Comparison of ENCODE assay signal across 8 cellular contexts in genomic region chr11:47257518-47258316, GRCh38.
DNase-seq lines count a peak whose midpoint lies in the region; ATAC-seq and TF ChIP-seq lines count a peak whose summit lies in the region.

NR1H3 (plus strand) TSS chr11:47257996; CDS start chr11:47259217, 1,221 bp downstream.

- H3K9me3 Mint-ChIP-seq in stimulated activated naive CD8-positive, alpha-beta T cell treated with anti-CD3 and anti-CD28 coated beads, Interleukin-15, Interleukin-2, amounts not matched to agents 100 ng/mL and 50 ng/mL, for 24 hours, result no peaks in the 10 kb centered on the region

- H3K27me3 ChIP-seq in effector memory CD4-positive, alpha-beta T cell (replicated peaks; ENCODE audit: control insufficient read depth, insufficient read depth, low read length, poor library complexity, severe bottlenecking), result no peaks in the 10 kb centered on the region

- no peaks in the 10 kb centered on the region for H3K36me3 ChIP-seq in effector memory CD4-positive, alpha-beta T cell (ENCODE audit: control insufficient read depth, insufficient read depth, low read length)

- H3K4me1 Mint-ChIP-seq in stimulated activated naive CD8-positive, alpha-beta T cell treated with anti-CD3 and anti-CD28 coated beads, Interleukin-15, Interleukin-2, amounts not matched to agents 100 ng/mL and 50 ng/mL, for 24 hours (ENCODE audit: low read depth), result peaks cover 14% of the 10 kb centered on the region

- no peak for DNase-seq in GM12864 (ENCODE audit: low read depth)
- peak; percentile 12 to 27 for DNase-seq in NOMO-1 (lab: John Stamatoyannopoulos, UW; ENCODE audit: unreplicated experiment in 2 of 2)
- peak; percentile 60 for DNase-seq in cerebellar cortex (ENCODE audit: low spot score)
- peak; percentile 43 for DNase-seq in kidney tubule cell (ENCODE audit: low spot score)
- DNase-seq in effector memory CD4-positive, alpha-beta T cell, result no peak

- H3K9me3 ChIP-seq in effector memory CD4-positive, alpha-beta T cell (ENCODE audit: control insufficient read depth, low read length), result no peaks in the 10 kb centered on the region

- H3K27ac Mint-ChIP-seq in stimulated activated naive CD8-positive, alpha-beta T cell treated with anti-CD3 and anti-CD28 coated beads, Interleukin-15, Interleukin-2, amounts not matched to agents 100 ng/mL and 50 ng/mL, for 24 hours, result peak within 1 kb of the TSS; percentile 28

- no peaks in the 10 kb centered on the region for H3K36me3 Mint-ChIP-seq in stimulated activated naive CD8-positive, alpha-beta T cell treated with anti-CD3 and anti-CD28 coated beads, Interleukin-15, Interleukin-2, amounts not matched to agents 100 ng/mL and 50 ng/mL, for 24 hours (ENCODE audit: low read depth)

- H3K27ac ChIP-seq in effector memory CD4-positive, alpha-beta T cell (ENCODE audit: insufficient read depth, low read length, poor library complexity, severe bottlenecking), result no peak within 1 kb of the TSS

- ATAC-seq in HG02973 (IDR thresholded peaks at IDR 0.05; ENCODE audit: unreplicated experiment) (no peak), HG02759 (IDR thresholded peaks at IDR 0.05; ENCODE audit: unreplicated experiment) (no peak)

- H3K4me3 Mint-ChIP-seq in stimulated activated naive CD8-positive, alpha-beta T cell treated with anti-CD3 and anti-CD28 coated beads, Interleukin-15, Interleukin-2, amounts not matched to agents 100 ng/mL and 50 ng/mL, for 24 hours, result no peak within 1 kb of the TSS

- no peak within 1 kb of the TSS for H3K4me3 ChIP-seq in GM12864 (ENCODE audit: low read depth, low read length)
- no peak within 1 kb of the TSS for H3K4me3 ChIP-seq in effector memory CD4-positive, alpha-beta T cell (ENCODE audit: insufficient read depth, low read depth, low read length, poor library complexity, severe bottlenecking)

- H3K4me1 ChIP-seq in effector memory CD4-positive, alpha-beta T cell (ENCODE audit: control insufficient read depth, insufficient read depth, low read length, poor library complexity, severe bottlenecking), result peaks cover 3% of the 10 kb centered on the region

- H3K27me3 Mint-ChIP-seq in stimulated activated naive CD8-positive, alpha-beta T cell treated with anti-CD3 and anti-CD28 coated beads, Interleukin-15, Interleukin-2, amounts not matched to agents 100 ng/mL and 50 ng/mL, for 24 hours, result no peaks in the 10 kb centered on the region

- TF ChIP-seq CTCF in GM12864 (IDR thresholded peaks at IDR 0.05; ENCODE audit: low read depth, low read length, missing control alignments), result peak; percentile 22

Comparison
In these comparisons a context has a peak if more than half of its experiments do, and no peak if none do; other contexts are left out.
1. DNase-seq: peak in NOMO-1 (2 of 2), cerebellar cortex (single experiment) and kidney tubule cell (single experiment); none in GM12864 (single experiment) and effector memory CD4-positive, alpha-beta T cell (0 of 3).